ENCODE assay signal across 14 cellular contexts in genomic region chr6:159109391-159109790, GRCh38. TPM values are rescaled to one million over a fixed set of nuclear protein-coding genes. Genes with fewer than 3 reads are reported as not detected.
A peak's percentile ranks its signal among the peaks of the same experiment; 100 is the strongest.
DNase-seq lines count a peak whose midpoint lies in the region; ATAC-seq, FAIRE-seq and TF ChIP-seq lines count a peak whose summit lies in the region.
"Had no signal": no experiment of that assay in that cellular context is flagged by ENCODE, and none has a peak within 500 bp of the region (broad histone marks: within the 10 kb centered on the region; RNA-seq: fewer than 3 reads in every experiment).

No MANE protein-coding gene starts in this region.

- H3K27me3 ChIP-seq in keratinocyte (ENCODE audit: control insufficient read depth, extremely low read depth, insufficient read depth, low read length): no peaks in the 10 kb centered on the region
- H3K27me3 ChIP-seq in upper lobe of right lung: no peaks in the 10 kb centered on the region
- peaks cover 0 to 28% of the 10 kb centered on the region in 2 experiments; a peak in 4 of 5 replicates for H3K27me3 ChIP-seq in HepG2 (ENCODE audit: control insufficient read depth in 1 of 2, insufficient read depth in 2 of 2, low read length in 2 of 2)

- H3K4me2 ChIP-seq in keratinocyte (ENCODE audit: control insufficient read depth, extremely low read depth, insufficient read depth, low read depth, low read length): no peak overlapping the region
- H3K4me2 ChIP-seq in HepG2 (ENCODE audit: low read depth, low read length): no peak overlapping the region

- no peak for TF ChIP-seq POLR2A in HepG2 (IDR thresholded peaks at IDR 0.05; ENCODE audit: insufficient read depth in 1 of 2, low read depth in 2 of 2, low read length in 2 of 2)

- POLR2A ChIA-PET in activated CD4-positive, alpha-beta memory T cell treated with anti-CD3 and anti-CD28 coated beads for 36 hours (lab: Charles Lee): interaction anchor here (0.9 to 1.8 kb wide), 4 partner anchors 65 to 109 kb away, joined by 4 to 10 read pairs (median 6); partner anchors contain the start of genes RSPH3 and TAGAP
- POLR2A ChIA-PET in HepG2 (lab: Yijun Ruan, JAX): no interaction called here

- H3K9ac ChIP-seq in keratinocyte (ENCODE audit: control insufficient read depth, extremely low read depth, insufficient read depth, low read length) (no peak overlapping the region), HepG2 (ENCODE audit: insufficient read depth, low read depth, low read length) (no peak overlapping the region)

- H2AFZ ChIP-seq in keratinocyte (ENCODE audit: control insufficient read depth, low read length) (no peak overlapping the region), HepG2 (ENCODE audit: low read length) (no peak overlapping the region)

- no peak for TF ChIP-seq EP300 in HepG2 (IDR thresholded peaks at IDR 0.05; ENCODE audit: low read depth in 2 of 2, low read length in 2 of 2)
- TF ChIP-seq EP300 in HepG2 (CRISPR knock-in tag; IDR thresholded peaks at IDR 0.05; ENCODE audit: borderline replicate concordance): no peak

- no peak for TF ChIP-seq RAD21 in HepG2 (CRISPR knock-in tag; IDR thresholded peaks at IDR 0.05)

- H3K4me1 ChIP-seq in keratinocyte (ENCODE audit: control insufficient read depth, extremely low read depth, insufficient read depth, low read length) (peaks cover 23% of the 10 kb centered on the region), upper lobe of right lung (peaks cover 9% of the 10 kb centered on the region), HepG2 (ENCODE audit: insufficient read depth, low read length) (0 out of 2 replicates have a peak, but pooled peaks cover 9% of the 10 kb centered on the region)

- no peaks in the 10 kb centered on the region for H3K36me3 Mint-ChIP-seq in activated naive CD4-positive, alpha-beta T cell treated with anti-CD3 and anti-CD28 coated beads, Interleukin-2, amount 50 U/mL, for 24 hours
- H3K36me3 Mint-ChIP-seq in activated CD4-positive, alpha-beta memory T cell treated with anti-CD3 and anti-CD28 coated beads for 36 hours: no peaks in the 10 kb centered on the region
- no peaks in the 10 kb centered on the region for H3K36me3 Mint-ChIP-seq in activated T-helper 1 cell treated with anti-CD3 and anti-CD28 coated beads, Interleukin-12 subunit alpha, Interleukin-12 subunit beta, Interleukin-2, Interleukin-4 antibody, amounts not matched to agents 30 ng/mL and 10 ng/mL and 1 ng/mL, durations not matched to agents 14 hours and 24 hours and 36 hours (ENCODE audit: low read depth)
- H3K36me3 Mint-ChIP-seq: CD14-positive monocyte had no signal

- WGBS in HepG2 (ENCODE audit: low lambda C conversion rate): 0% methylated on average over 1 of the region's 1 CpG

- H3K27ac ChIP-seq in keratinocyte (ENCODE audit: control insufficient read depth, insufficient read depth, low read length): no peak overlapping the region
- H3K27ac ChIP-seq in upper lobe of right lung: no peak overlapping the region
- H3K27ac ChIP-seq in HepG2 (ENCODE audit: extremely low read length, insufficient read depth, low read length): no peak overlapping the region

- H3K27ac Mint-ChIP-seq in activated naive CD4-positive, alpha-beta T cell treated with anti-CD3 and anti-CD28 coated beads, Interleukin-2, amount 50 U/mL, for 24 hours: peak overlapping the region; percentile 65
- peak overlapping the region; percentile 4 for H3K27ac Mint-ChIP-seq in activated CD4-positive, alpha-beta memory T cell treated with anti-CD3 and anti-CD28 coated beads for 36 hours
- no peak overlapping the region for H3K27ac Mint-ChIP-seq in activated T-helper 1 cell treated with anti-CD3 and anti-CD28 coated beads, Interleukin-12 subunit alpha, Interleukin-12 subunit beta, Interleukin-2, Interleukin-4 antibody, amounts not matched to agents 30 ng/mL and 10 ng/mL and 1 ng/mL, durations not matched to agents 14 hours and 24 hours and 36 hours

- TF ChIP-seq CTCF in keratinocyte (optimal IDR thresholded peaks at IDR 0.05 in 1 of 3, IDR thresholded peaks at IDR 0.05 in 1 of 3, conservative IDR thresholded peaks at IDR 0.05 in 1 of 3; ENCODE audit: extremely low read depth in 1 of 3, insufficient read depth in 2 of 3, low read length in 3 of 3) (no peak), upper lobe of right lung (IDR thresholded peaks at IDR 0.05) (no peak), HepG2 (CRISPR knock-in tag; IDR thresholded peaks at IDR 0.05) (no peak)

- peak overlapping the region; percentile 33 for H3K4me3 Mint-ChIP-seq in activated naive CD4-positive, alpha-beta T cell treated with anti-CD3 and anti-CD28 coated beads, Interleukin-2, amount 50 U/mL, for 24 hours
- H3K4me3 Mint-ChIP-seq in activated CD4-positive, alpha-beta memory T cell treated with anti-CD3 and anti-CD28 coated beads for 36 hours: no peak overlapping the region
- no peak overlapping the region for H3K4me3 Mint-ChIP-seq in activated T-helper 1 cell treated with anti-CD3 and anti-CD28 coated beads, Interleukin-12 subunit alpha, Interleukin-12 subunit beta, Interleukin-2, Interleukin-4 antibody, amounts not matched to agents 30 ng/mL and 10 ng/mL and 1 ng/mL, durations not matched to agents 14 hours and 24 hours and 36 hours
- H3K4me3 Mint-ChIP-seq: CD14-positive monocyte had no signal

- CTCF ChIA-PET in activated CD4-positive, alpha-beta memory T cell treated with anti-CD3 and anti-CD28 coated beads for 36 hours (lab: Charles Lee): interaction anchor here (0.6 to 18.1 kb wide), 30 partner anchors 9 to 603 kb away, joined by 3 to 498 read pairs (median 4); partner anchors contain the start of genes RSPH3 and TAGAP
- CTCF ChIA-PET in HepG2 (lab: Yijun Ruan, JAX; ENCODE audit: low intra/inter-chr PET ratio, low total read pairs): no interaction called here

- FAIRE-seq in keratinocyte (lab: Jason Lieb, UNC): peak; percentile 17
- no peak for FAIRE-seq in HepG2 (lab: Jason Lieb, UNC)
- FAIRE-seq: bronchial epithelial cell had no signal

- H4K20me1 ChIP-seq in keratinocyte (ENCODE audit: control insufficient read depth, extremely low read depth, insufficient read depth, low read length) (no peaks in the 10 kb centered on the region), HepG2 (ENCODE audit: insufficient read depth, low read length) (no peaks in the 10 kb centered on the region; the same call in 1 of the 2 replicates)

- no peaks in the 10 kb centered on the region for H3K9me3 Mint-ChIP-seq in activated naive CD4-positive, alpha-beta T cell treated with anti-CD3 and anti-CD28 coated beads, Interleukin-2, amount 50 U/mL, for 24 hours
- no peaks in the 10 kb centered on the region for H3K9me3 Mint-ChIP-seq in activated CD4-positive, alpha-beta memory T cell treated with anti-CD3 and anti-CD28 coated beads for 36 hours
- H3K9me3 Mint-ChIP-seq in activated T-helper 1 cell treated with anti-CD3 and anti-CD28 coated beads, Interleukin-12 subunit alpha, Interleukin-12 subunit beta, Interleukin-2, Interleukin-4 antibody, amounts not matched to agents 30 ng/mL and 10 ng/mL and 1 ng/mL, durations not matched to agents 14 hours and 24 hours and 36 hours: no peaks in the 10 kb centered on the region
- H3K9me3 Mint-ChIP-seq: CD14-positive monocyte had no signal

- H3K79me2 ChIP-seq in keratinocyte (ENCODE audit: control insufficient read depth, insufficient read depth, low read length) (no peaks in the 10 kb centered on the region), HepG2 (ENCODE audit: insufficient read depth, low read length) (no peaks in the 10 kb centered on the region)

- no peaks in the 10 kb centered on the region for H3K9me1 ChIP-seq in keratinocyte (ENCODE audit: control insufficient read depth, extremely low read depth, insufficient read depth, low read length)

- BruUV-seq in HepG2 (replicated peaks; lab: Mats Ljungman, UMichigan): no TSS peak

- H3K36me3 ChIP-seq in keratinocyte (ENCODE audit: control insufficient read depth in 2 of 2, extremely low read depth in 1 of 2, insufficient read depth in 2 of 2, low read length in 2 of 2): no peaks in the 10 kb centered on the region
- no peaks in the 10 kb centered on the region for H3K36me3 ChIP-seq in upper lobe of right lung
- H3K36me3 ChIP-seq in HepG2 (replicated peaks in 1 of 2; ENCODE audit: control insufficient read depth in 1 of 2, insufficient read depth in 2 of 2, low read length in 2 of 2): no peaks in the 10 kb centered on the region

- H3K9me3 ChIP-seq in keratinocyte (ENCODE audit: control insufficient read depth, low read depth, low read length): no peaks in the 10 kb centered on the region
- H3K9me3 ChIP-seq in upper lobe of right lung: no peaks in the 10 kb centered on the region
- no peaks in the 10 kb centered on the region for H3K9me3 ChIP-seq in HepG2 (ENCODE audit: low read length)

- in situ Hi-C loops in HepG2 (cut with HindIII; ENCODE audit: extremely low pct_ligation_motif_present, low pct_unique_long_range_greater_than_20kb): loop anchor here (5.0 to 25.0 kb wide), 2 partner anchors 67 to 397 kb away; partner anchors contain the start of gene TAGAP

- DNase-seq in activated naive CD4-positive, alpha-beta T cell (lab: John Stamatoyannopoulos, UW): no peak
- no peak for DNase-seq in activated CD4-positive, alpha-beta memory T cell treated with anti-CD3 and anti-CD28 coated beads for 36 hours
- DNase-seq in keratinocyte (ENCODE audit: low read depth, low spot score): no peak
- DNase-seq in upper lobe of right lung: no peak
- no peak for DNase-seq in HepG2 (ENCODE audit: low spot score)
- DNase-seq in activated T-helper 1 cell treated with anti-CD3 and anti-CD28 coated beads, Interleukin-12 subunit alpha, Interleukin-12 subunit beta, Interleukin-2, Interleukin-4 antibody, amounts not matched to agents 30 ng/mL and 10 ng/mL and 1 ng/mL, durations not matched to agents 14 hours and 24 hours and 36 hours (ENCODE audit: low spot score): no peak
- DNase-seq in GOT3 (lab: John Stamatoyannopoulos, UW): no peak
- DNase-seq: SHP77 treated with DMSO at 0.1 percent for 48 hours had no signal

- intact Hi-C loops in activated CD4-positive, alpha-beta memory T cell treated with anti-CD3 and anti-CD28 coated beads for 36 hours (cut with micrococcal nuclease): loop anchor here (5.0 kb wide), 1 partner anchor 237 kb away; no protein-coding TSS in a partner anchor
- intact Hi-C loops in upper lobe of right lung (cut with DNase I) (loop anchor here (10.0 kb wide), 1 partner anchor 65 kb away; the partner anchor contains the start of gene TAGAP), HepG2 (cut with micrococcal nuclease; ENCODE audit: unreplicated experiment) (loop anchor here (10.0 kb wide), 1 partner anchor 405 kb away; no protein-coding TSS in a partner anchor)
- intact Hi-C loops in activated T-helper 1 cell treated with anti-CD3 and anti-CD28 coated beads, Interleukin-12 subunit alpha, Interleukin-12 subunit beta, Interleukin-2, Interleukin-4 antibody, amounts not matched to agents 30 ng/mL and 10 ng/mL and 1 ng/mL, durations not matched to agents 14 hours and 24 hours and 36 hours (cut with micrococcal nuclease): loop anchor here (5.0 to 10.0 kb wide), 3 partner anchors 255 to 683 kb away; partner anchors contain the start of gene MRPL18

- H3K4me3 ChIP-seq in keratinocyte (ENCODE audit: control insufficient read depth in 2 of 3, extremely low read depth in 1 of 3, insufficient read depth in 2 of 3, low read depth in 1 of 3, low read length in 3 of 3) (no peak overlapping the region), upper lobe of right lung (no peak overlapping the region), HepG2 (replicated peaks in 1 of 3; ENCODE audit: insufficient read depth in 1 of 3, low read depth in 2 of 3, low read length in 3 of 3) (no peak overlapping the region)
- H3K4me3 ChIP-seq: lung had no signal

- dilution Hi-C loops in keratinocyte (cut with MboI; ENCODE audit: extremely low pct_ligation_motif_present, low sequenced_read_pairs): no loop called here

- peaks cover 61% of the 10 kb centered on the region for H3K4me1 Mint-ChIP-seq in activated naive CD4-positive, alpha-beta T cell treated with anti-CD3 and anti-CD28 coated beads, Interleukin-2, amount 50 U/mL, for 24 hours
- H3K4me1 Mint-ChIP-seq in activated CD4-positive, alpha-beta memory T cell treated with anti-CD3 and anti-CD28 coated beads for 36 hours (ENCODE audit: low read depth): peaks cover 58% of the 10 kb centered on the region
- H3K4me1 Mint-ChIP-seq in activated T-helper 1 cell treated with anti-CD3 and anti-CD28 coated beads, Interleukin-12 subunit alpha, Interleukin-12 subunit beta, Interleukin-2, Interleukin-4 antibody, amounts not matched to agents 30 ng/mL and 10 ng/mL and 1 ng/mL, durations not matched to agents 14 hours and 24 hours and 36 hours (ENCODE audit: low read depth): peaks cover 53% of the 10 kb centered on the region

- ATAC-seq in upper lobe of right lung (peak; percentile 12), HepG2 (no peak)

- no peaks in the 10 kb centered on the region for H3K27me3 Mint-ChIP-seq in activated naive CD4-positive, alpha-beta T cell treated with anti-CD3 and anti-CD28 coated beads, Interleukin-2, amount 50 U/mL, for 24 hours
- H3K27me3 Mint-ChIP-seq in activated CD4-positive, alpha-beta memory T cell treated with anti-CD3 and anti-CD28 coated beads for 36 hours: no peaks in the 10 kb centered on the region
- H3K27me3 Mint-ChIP-seq in activated T-helper 1 cell treated with anti-CD3 and anti-CD28 coated beads, Interleukin-12 subunit alpha, Interleukin-12 subunit beta, Interleukin-2, Interleukin-4 antibody, amounts not matched to agents 30 ng/mL and 10 ng/mL and 1 ng/mL, durations not matched to agents 14 hours and 24 hours and 36 hours (ENCODE audit: insufficient read depth): no peaks in the 10 kb centered on the region

RNA-seq across cellular contexts. Expression of gene FNDC1, which starts 59.8 kb away (rescaled TPM):
- not detected for total RNA-seq in activated CD4-positive, alpha-beta memory T cell treated with anti-CD3 and anti-CD28 coated beads for 36 hours
- polyA plus RNA-seq in keratinocyte (0.06 TPM in 1 of 3 replicates, not detected in the others), HepG2 (2011; rRNA removed) (not detected in 2 replicates)
- polyA plus RNA-seq in keratinocyte (2011; ENCODE audit: low read depth): not detected
- not detected in 2 replicates for polyA plus RNA-seq in keratinocyte (2011; cell fraction: cytosol; rRNA removed)
- polyA plus RNA-seq in keratinocyte (2011; cell fraction: nucleus; rRNA removed): not detected in 2 replicates
- not detected in 2 replicates for polyA plus RNA-seq in keratinocyte (2012; ENCODE audit: low replicate concordance)
- polyA minus RNA-seq in keratinocyte: not detected in 3 replicates
- not detected for polyA minus RNA-seq in keratinocyte (2011; cell fraction: cytosol; rRNA and poly(A)+ RNA removed)
- polyA minus RNA-seq in keratinocyte (2011; cell fraction: nucleus; rRNA and poly(A)+ RNA removed): not detected in 2 replicates
- total RNA-seq in upper lobe of right lung (1.1 TPM), HepG2 (2016; rRNA removed; fragmentation: Illumina TruSeq; extraction: Trizol) (not detected in 2 replicates)
- total RNA-seq in HepG2 (2016; cell fraction: cytosol; rRNA removed; fragmentation: Illumina TruSeq; extraction: Trizol; ENCODE audit: low read depth): not detected in 2 replicates
- not detected in 2 replicates for total RNA-seq in HepG2 (2016; cell fraction: insoluble cytoplasmic fraction; rRNA removed; fragmentation: Illumina TruSeq; extraction: Trizol)
- not detected in 2 replicates for total RNA-seq in HepG2 (2016; cell fraction: membrane; rRNA removed; fragmentation: Illumina TruSeq; extraction: Trizol)
- total RNA-seq in HepG2 (2016; cell fraction: nucleus; rRNA removed; fragmentation: Illumina TruSeq; extraction: Trizol): not detected in 2 replicates
- polyA plus RNA-seq in HepG2 (2011; cell fraction: cytosol; rRNA removed): not detected in 2 replicates
- polyA plus RNA-seq in HepG2 (2011; cell fraction: nucleus; rRNA removed): not detected in 2 replicates
- polyA plus RNA-seq in HepG2 (2012): not detected in 2 replicates
- not detected in 2 replicates for polyA plus RNA-seq in HepG2 (2016; cell fraction: cytosol; fragmentation: Illumina TruSeq; extraction: Trizol; ENCODE audit: low read depth)
- polyA plus RNA-seq in HepG2 (2016; cell fraction: insoluble cytoplasmic fraction; fragmentation: Illumina TruSeq; extraction: Trizol; ENCODE audit: low read depth): not detected in 2 replicates
- polyA plus RNA-seq in HepG2 (2016; cell fraction: membrane; fragmentation: Illumina TruSeq; extraction: Trizol; ENCODE audit: low read depth): not detected in 2 replicates
- polyA plus RNA-seq in HepG2 (2016; cell fraction: nucleus; fragmentation: Illumina TruSeq; extraction: Trizol; ENCODE audit: insufficient read depth, low read depth): not detected in 2 replicates
- polyA minus RNA-seq in HepG2 (2011; rRNA and poly(A)+ RNA removed; ENCODE audit: low replicate concordance): not detected in 2 replicates
- not detected in 2 replicates for polyA minus RNA-seq in HepG2 (2011; cell fraction: cytosol; rRNA and poly(A)+ RNA removed)
- polyA minus RNA-seq in HepG2 (2011; cell fraction: nucleus; rRNA and poly(A)+ RNA removed): not detected in 2 replicates
- 0.02 TPM in 1 of 2 replicates, not detected in the other for total RNA-seq in activated T-helper 1 cell treated with anti-CD3 and anti-CD28 coated beads, Interleukin-12 subunit alpha, Interleukin-12 subunit beta, Interleukin-2, Interleukin-4 antibody, amounts not matched to agents 30 ng/mL and 10 ng/mL and 1 ng/mL, durations not matched to agents 14 hours and 24 hours and 36 hours
- total RNA-seq: A673, bronchial epithelial cell, M059J had no signal
- polyA plus RNA-seq: CD14-positive monocyte had no signal
